ENCODE assay signal across 8 cellular contexts in the genomic region with DNA sequence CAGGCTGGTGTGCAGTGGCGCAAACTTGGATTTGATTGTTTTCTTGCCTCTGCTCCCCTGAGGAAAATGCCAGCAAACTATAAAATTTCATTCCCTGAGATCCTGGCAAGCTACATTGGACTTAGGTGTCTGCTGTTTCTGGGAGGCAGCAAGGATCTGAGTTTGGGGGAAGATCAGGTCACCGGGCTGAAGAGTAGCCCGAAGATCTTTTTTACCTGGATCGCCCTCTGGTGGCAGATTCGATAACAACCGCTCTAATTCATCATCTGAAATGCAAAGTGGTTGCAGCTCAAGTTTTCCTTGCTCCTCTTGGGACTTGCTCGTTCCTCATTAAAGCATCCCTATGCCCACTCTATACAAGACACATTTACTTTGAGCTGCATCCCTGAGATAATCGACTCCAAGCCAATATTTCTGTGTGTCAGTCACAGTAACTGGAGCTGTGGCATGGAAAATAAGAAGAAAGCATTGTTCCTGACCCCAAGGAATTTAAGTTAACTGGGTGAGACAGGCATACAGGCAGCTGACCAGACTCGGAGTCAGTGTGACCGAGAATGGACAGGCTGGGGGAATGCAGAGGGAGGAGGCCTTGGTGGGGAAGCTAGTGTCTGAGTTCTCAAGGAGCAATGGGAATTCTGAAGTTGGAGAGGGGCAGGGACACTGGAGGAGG.
DNase-seq lines count a peak whose midpoint lies in the region; ATAC-seq and TF ChIP-seq lines count a peak whose summit lies in the region.

No MANE protein-coding gene starts in this region.

- no peaks in the 10 kb centered on the region for H3K36me3 Mint-ChIP-seq in activated T-helper 17 cell treated with anti-CD3 and anti-CD28 coated beads, Interleukin-2, amount 50 U/mL, for 72 hours (ENCODE audit: low read depth)

- H3K4me3 ChIP-seq in PC-3 (ENCODE audit: low read length) (no peak overlapping the region), aorta (ENCODE audit: low read length in 2 of 2) (no peak overlapping the region)

- CTCF ChIA-PET in PC-3 (lab: Charles Lee): interaction anchor here (0.6 to 1.8 kb wide), 3 partner anchors 21 to 322 kb away, joined by 3 to 8 read pairs (median 6); partner anchors contain the start of gene CDS2

- H3F3A ChIP-seq in PC-3 (ENCODE audit: low read length, unreplicated experiment): no peaks in the 10 kb centered on the region

- peaks cover 29% of the 10 kb centered on the region for H3K27me3 Mint-ChIP-seq in activated T-helper 17 cell treated with anti-CD3 and anti-CD28 coated beads, Interleukin-2, amount 50 U/mL, for 72 hours

- H3K36me3 ChIP-seq in PC-3 (ENCODE audit: low read depth, low read length) (no peaks in the 10 kb centered on the region), aorta (ENCODE audit: control insufficient read depth in 1 of 2, insufficient read depth in 2 of 2, low read length in 1 of 2) (no peaks in the 10 kb centered on the region)

- peak; percentile 50 for ATAC-seq in HG02759 (IDR thresholded peaks at IDR 0.05; ENCODE audit: unreplicated experiment)
- peak; percentile 40; the same call in 1 of the 2 replicates for ATAC-seq in PC-3
- no peak for ATAC-seq in aorta (ENCODE audit: low FRiP score)
- no peak for ATAC-seq in activated T-helper 17 cell treated with anti-CD3 and anti-CD28 coated beads, Interleukin-2, amount 50 U/mL, for 72 hours (replicated peaks)

- 13 to 16% methylated on average over 10 of the region's 10 CpGs for WGBS in aorta, 2 donors

- H4K20me1 ChIP-seq in PC-3 (ENCODE audit: low read length): no peaks in the 10 kb centered on the region

- POLR2A ChIA-PET in PC-3 (lab: Charles Lee; ENCODE audit: unreplicated experiment): interaction anchor here (0.6 kb wide), 1 partner anchor 143 kb away, joined by 3 read pairs; no protein-coding TSS in a partner anchor

- no peaks in the 10 kb centered on the region for H3K9me3 Mint-ChIP-seq in activated T-helper 17 cell treated with anti-CD3 and anti-CD28 coated beads, Interleukin-2, amount 50 U/mL, for 72 hours

- H3K4me1 Mint-ChIP-seq in activated T-helper 17 cell treated with anti-CD3 and anti-CD28 coated beads, Interleukin-2, amount 50 U/mL, for 72 hours: no peaks in the 10 kb centered on the region

- H3K27ac ChIP-seq in PC-3 (ENCODE audit: low read length): no peak overlapping the region
- no peak overlapping the region for H3K27ac ChIP-seq in aorta (ENCODE audit: low read depth in 1 of 2, low read length in 2 of 2)

- no peaks in the 10 kb centered on the region for H3K9me3 ChIP-seq in PC-3 (ENCODE audit: low read length)
- H3K9me3 ChIP-seq in aorta (ENCODE audit: control insufficient read depth, low read length): no peaks in the 10 kb centered on the region

- intact Hi-C loops in PC-3 (cut with micrococcal nuclease): loop anchor here (1.0 kb wide), 1 partner anchor 243 kb away; no protein-coding TSS in a partner anchor
- intact Hi-C loops in aorta (cut with DNase I): loop anchor here in 1 of 2 donors (10.0 kb wide), 1 partner anchor 224 kb away; no protein-coding TSS in a partner anchor

- BruUV-seq in PC-3 (replicated peaks; lab: Mats Ljungman, UMichigan): no TSS peak

- no peak overlapping the region for H3K27ac Mint-ChIP-seq in activated T-helper 17 cell treated with anti-CD3 and anti-CD28 coated beads, Interleukin-2, amount 50 U/mL, for 72 hours

- H3K4me3 Mint-ChIP-seq in activated T-helper 17 cell treated with anti-CD3 and anti-CD28 coated beads, Interleukin-2, amount 50 U/mL, for 72 hours: no peak overlapping the region

- TF ChIP-seq CTCF in PC-3 (conservative IDR thresholded peaks at IDR 0.05; ENCODE audit: low read depth, low read length): peak; percentile 84

- peak; percentile 21 for DNase-seq in Caki2 (ENCODE audit: low read depth)
- DNase-seq in PC-3: peak; percentile 79
- DNase-seq in activated effector memory CD4-positive, alpha-beta T cell treated with anti-CD3 and anti-CD28 coated beads, Interleukin-2, amount 50 U/mL, for 16 hours: peak; percentile 78
- DNase-seq in globus pallidus (ENCODE audit: low spot score): peak; percentile 25
- DNase-seq in putamen (ENCODE audit: low spot score): peak; percentile 13
- DNase-seq in aorta: no peak

- peaks cover 44% of the 10 kb centered on the region for H3K27me3 ChIP-seq in PC-3 (ENCODE audit: low read length)
- peaks cover 0 to 4% of the 10 kb centered on the region in 2 donors for H3K27me3 ChIP-seq in aorta (ENCODE audit: control insufficient read depth in 1 of 2, insufficient read depth in 2 of 2, low read length in 1 of 2)

- in situ Hi-C loops in Caki2 (cut with HindIII; ENCODE audit: low pct_unique_long_range_greater_than_20kb, low sequenced_read_pairs): no loop called here

- H3K79me2 ChIP-seq in PC-3 (ENCODE audit: low read length): no peaks in the 10 kb centered on the region

- H3K9me2 ChIP-seq in PC-3 (replicated peaks; ENCODE audit: low read length): no peaks in the 10 kb centered on the region

- H3K9ac ChIP-seq in PC-3 (ENCODE audit: low read length): no peak overlapping the region

- no peak overlapping the region for H3K4me2 ChIP-seq in PC-3 (ENCODE audit: low read length)

- H3K4me1 ChIP-seq in PC-3 (ENCODE audit: insufficient read depth, low read length) (no peaks in the 10 kb centered on the region), aorta (ENCODE audit: control insufficient read depth in 1 of 2, insufficient read depth in 2 of 2, low read length in 2 of 2) (no peaks in the 10 kb centered on the region)

- no peak overlapping the region for H2AFZ ChIP-seq in PC-3 (ENCODE audit: low read length)

Comparison
In these comparisons a context has a peak if more than half of its experiments do, and no peak if none do; other contexts are left out.
1. DNase-seq: peak in Caki2 (single experiment), PC-3 (single experiment), activated effector memory CD4-positive, alpha-beta T cell treated with anti-CD3 and anti-CD28 coated beads, Interleukin-2, amount 50 U/mL, for 16 hours (single experiment), globus pallidus (single experiment) and putamen (single experiment); none in aorta (0 of 2).
2. ATAC-seq: peak in HG02759 (single experiment) and PC-3 (single experiment); none in aorta (single experiment) and activated T-helper 17 cell treated with anti-CD3 and anti-CD28 coated beads, Interleukin-2, amount 50 U/mL, for 72 hours (single experiment).